Comparison of ENCODE assay signal across 8 cellular contexts in genomic region chr16:10743227-10743609, GRCh38. TPM values are rescaled to one million over a fixed set of nuclear protein-coding genes. Genes with fewer than 3 reads are reported as not detected.
DNase-seq lines count a peak whose midpoint lies in the region; ATAC-seq and TF ChIP-seq lines count a peak whose summit lies in the region.

No MANE protein-coding gene starts in this region.

- H3K79me2 ChIP-seq in PC-3 (ENCODE audit: low read length), result peaks cover 5% of the 10 kb centered on the region; the same call in 1 of the 2 replicates

- H3K4me1 ChIP-seq in CD8-positive, alpha-beta memory T cell (ENCODE audit: insufficient read depth, low read length), result peaks cover 16% of the 10 kb centered on the region
- H3K4me1 ChIP-seq in PC-3 (ENCODE audit: insufficient read depth, low read length), result peaks cover 14% of the 10 kb centered on the region
- H3K4me1 ChIP-seq in ovary (ENCODE audit: insufficient read depth), result no peaks in the 10 kb centered on the region

- BruUV-seq in PC-3 (replicated peaks; lab: Mats Ljungman, UMichigan), result no TSS peak

- no peaks in the 10 kb centered on the region for H3K9me3 ChIP-seq in CD8-positive, alpha-beta memory T cell (ENCODE audit: low read length)
- no peaks in the 10 kb centered on the region for H3K9me3 ChIP-seq in PC-3 (ENCODE audit: low read length)
- no peaks in the 10 kb centered on the region for H3K9me3 ChIP-seq in ovary

- no peak for DNase-seq in CD8-positive, alpha-beta memory T cell
- no peak for DNase-seq in PC-3
- no peak for DNase-seq in epithelial cell of esophagus (ENCODE audit: low read depth)
- no peak for DNase-seq in ovary
- DNase-seq in NK-92 (lab: John Stamatoyannopoulos, UW; ENCODE audit: unreplicated experiment), result no peak
- no peak for DNase-seq in LoVo (ENCODE audit: low spot score)

- no peak for TF ChIP-seq POLR2A in ovary (IDR thresholded peaks at IDR 0.05)

- CTCF ChIA-PET in CD8-positive, alpha-beta memory T cell (lab: Charles Lee), result interaction anchor here (1.4 kb wide), 1 partner anchor 176 kb away, joined by 6 read pairs; no protein-coding TSS in a partner anchor
- CTCF ChIA-PET in PC-3 (lab: Charles Lee), result no interaction called here

- H3K9me3 Mint-ChIP-seq in CD8-positive, alpha-beta memory T cell, result no peaks in the 10 kb centered on the region

- POLR2A ChIA-PET in CD8-positive, alpha-beta memory T cell (lab: Charles Lee), result no interaction called here
- POLR2A ChIA-PET in PC-3 (lab: Charles Lee; ENCODE audit: unreplicated experiment), result interaction anchor here (1.3 kb wide), 1 partner anchor 199 kb away, joined by 5 read pairs; the partner anchor contains the start of gene DEXI

- H3F3A ChIP-seq in PC-3 (ENCODE audit: low read length, unreplicated experiment), result no peaks in the 10 kb centered on the region

- peak overlapping the region; percentile 90 to 97 (median 94) for H3K4me3 Mint-ChIP-seq in CD8-positive, alpha-beta memory T cell

- peak overlapping the region; percentile 93 to 99 (median 98) for H3K27ac Mint-ChIP-seq in CD8-positive, alpha-beta memory T cell

- no peaks in the 10 kb centered on the region for H4K20me1 ChIP-seq in PC-3 (ENCODE audit: low read length)

- intact Hi-C loops in PC-3 (cut with micrococcal nuclease) (loop anchor here (5.0 kb wide), 1 partner anchor 199 kb away; the partner anchor contains the start of genes CLEC16A and DEXI), ovary (cut with DNase I) (loop anchor here in 2 of 4 donors (5.0 to 10.0 kb wide), 3 partner anchors 92 to 174 kb away; no protein-coding TSS in a partner anchor)

- peak overlapping the region; percentile 83 for H3K4me2 ChIP-seq in PC-3 (ENCODE audit: low read length)

- H3K4me3 ChIP-seq in CD8-positive, alpha-beta memory T cell (ENCODE audit: low read length), result peak overlapping the region; percentile 97
- H3K4me3 ChIP-seq in PC-3 (ENCODE audit: low read length), result peak overlapping the region; percentile 80
- H3K4me3 ChIP-seq in epithelial cell of esophagus (ENCODE audit: low read length), result peak overlapping the region; percentile 74
- peak overlapping the region; percentile 63 for H3K4me3 ChIP-seq in ovary

- ATAC-seq in PC-3, result no peak
- no peak for ATAC-seq in HG02885 (IDR thresholded peaks at IDR 0.05; ENCODE audit: poor library complexity, unreplicated experiment)
- ATAC-seq in HG02981 (IDR thresholded peaks at IDR 0.05; ENCODE audit: unreplicated experiment), result no peak

- peak overlapping the region; percentile 90 for H2AFZ ChIP-seq in PC-3 (ENCODE audit: low read length)

- no peaks in the 10 kb centered on the region for H3K27me3 Mint-ChIP-seq in CD8-positive, alpha-beta memory T cell

- peaks cover 7% of the 10 kb centered on the region for H3K36me3 ChIP-seq in CD8-positive, alpha-beta memory T cell (ENCODE audit: insufficient read depth, low read length)
- H3K36me3 ChIP-seq in PC-3 (ENCODE audit: low read depth, low read length) (no peaks in the 10 kb centered on the region), ovary (no peaks in the 10 kb centered on the region)

- peak overlapping the region; percentile 98 for H3K9ac ChIP-seq in PC-3 (ENCODE audit: low read length)

- H3K27ac ChIP-seq in CD8-positive, alpha-beta memory T cell (ENCODE audit: low read depth, low read length), result peak overlapping the region; percentile 95
- no peak overlapping the region for H3K27ac ChIP-seq in PC-3 (ENCODE audit: low read length)
- H3K27ac ChIP-seq in ovary, result peak overlapping the region; percentile 95 to 98

- no peaks in the 10 kb centered on the region for H3K27me3 ChIP-seq in CD8-positive, alpha-beta memory T cell (ENCODE audit: insufficient read depth, low read length, poor library complexity, severe bottlenecking)
- no peaks in the 10 kb centered on the region for H3K27me3 ChIP-seq in PC-3 (ENCODE audit: low read length)
- H3K27me3 ChIP-seq in ovary, result no peaks in the 10 kb centered on the region

- 16 to 20% (median 18%) methylated on average over 5 of the region's 5 CpGs for WGBS in ovary, 3 donors

- peaks cover 3 to 31% (median 17%) of the 10 kb centered on the region in 3 donors for H3K36me3 Mint-ChIP-seq in CD8-positive, alpha-beta memory T cell

- TF ChIP-seq CTCF in PC-3 (conservative IDR thresholded peaks at IDR 0.05; ENCODE audit: low read depth, low read length) (no peak), epithelial cell of esophagus (IDR thresholded peaks at IDR 0.05; ENCODE audit: insufficient read depth, low read depth, low read length, missing control alignments) (no peak), ovary (IDR thresholded peaks at IDR 0.05) (no peak)

- TF ChIP-seq EP300 in ovary (IDR thresholded peaks at IDR 0.05), result no peak

- H3K9me2 ChIP-seq in PC-3 (replicated peaks; ENCODE audit: low read length), result no peaks in the 10 kb centered on the region

- peaks cover 26 to 57% (median 45%) of the 10 kb centered on the region in 3 donors for H3K4me1 Mint-ChIP-seq in CD8-positive, alpha-beta memory T cell

RNA-seq across cellular contexts. Expression of gene NUBP1, which starts 0.4 kb away (rescaled TPM):
- 10 to 100 TPM; 41.3 to 43.5 TPM for total RNA-seq in CD8-positive, alpha-beta memory T cell
- 30.9 TPM for polyA plus RNA-seq in CD8-positive, alpha-beta memory T cell
- 34.3 and 49.3 TPM in 2 replicates for total RNA-seq in PC-3 (2014; rRNA removed)
- 10 to 100 TPM; 15.1 to 37.4 (median 31.2) TPM for total RNA-seq in ovary
- 10 to 100 TPM; 28.2 to 35.6 TPM for polyA plus RNA-seq in ovary

RNA-seq across cellular contexts. Expression of gene TEKT5, which starts 48.5 kb away (rescaled TPM):
- total RNA-seq in CD8-positive, alpha-beta memory T cell, result not detected
- not detected for polyA plus RNA-seq in CD8-positive, alpha-beta memory T cell
- total RNA-seq in PC-3 (2014; rRNA removed) (not detected in 2 replicates), ovary (under 1 TPM in 4 of 7 donors, not detected in 3; 0.28 to 0.90 (median 0.50) TPM)
- under 1 TPM; 0.30 to 0.45 TPM for polyA plus RNA-seq in ovary
